16 cellular contexts compared by ENCODE assay signal in the genomic region with DNA sequence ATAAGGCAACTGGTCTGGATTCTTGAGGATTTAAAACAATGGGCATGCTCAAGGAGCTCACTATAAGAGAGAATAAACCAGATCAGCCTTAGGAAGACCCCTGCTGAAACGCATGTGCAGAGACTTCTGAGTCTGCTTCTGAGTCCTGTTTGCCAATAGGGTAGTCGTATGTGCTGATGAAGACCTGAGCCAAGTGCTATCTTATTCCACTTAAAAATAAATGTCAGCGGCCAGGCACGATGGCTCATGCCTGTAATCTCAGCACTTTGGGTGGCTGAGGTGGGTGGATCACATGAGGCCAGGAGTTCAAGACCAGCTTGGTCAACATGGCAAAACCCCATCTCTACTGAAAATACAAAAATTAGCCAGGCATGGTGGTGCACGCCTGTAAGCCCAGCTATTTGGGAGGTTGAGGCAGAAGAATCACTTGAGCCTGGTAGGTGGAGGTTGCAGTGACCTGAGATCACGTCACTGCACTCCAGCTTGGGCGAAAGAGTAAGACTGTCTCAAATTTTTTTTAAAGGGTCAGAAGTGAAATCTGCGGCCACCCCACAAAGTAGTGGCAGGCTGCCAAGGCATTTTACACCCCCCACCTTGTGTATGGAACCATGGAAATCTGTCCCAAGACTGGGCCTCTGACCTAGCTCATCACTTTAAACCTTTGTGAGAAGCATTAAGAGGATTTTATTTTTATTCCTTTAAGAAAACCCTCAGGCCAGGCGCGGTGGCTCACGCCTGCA. TPM values are rescaled to one million over a fixed set of nuclear protein-coding genes. Genes with fewer than 3 reads are reported as not detected.
DNase-seq lines count a peak whose midpoint lies in the region; ATAC-seq and TF ChIP-seq lines count a peak whose summit lies in the region.
"Had no signal": no experiment of that assay in that cellular context is flagged by ENCODE, and none has a peak within 500 bp of the region (broad histone marks: within the 10 kb centered on the region; RNA-seq: fewer than 3 reads in every experiment).

No MANE protein-coding gene starts in this region.

- peak overlapping the region; percentile 43 for H3K27ac Mint-ChIP-seq in T-helper 2 cell treated with Interferon-gamma antibody and Interleukin-4, amounts not matched to agents 5 μg/mL and 100 μg/mL, for 36 hours
- H3K27ac Mint-ChIP-seq in activated naive CD8-positive, alpha-beta T cell treated with anti-CD3 and anti-CD28 coated beads for 36 hours: peak overlapping the region; percentile 92
- H3K27ac Mint-ChIP-seq: CD8-positive, alpha-beta T cell had no signal

- no peaks in the 10 kb centered on the region for H3K4me1 ChIP-seq in psoas muscle

- TF ChIP-seq CTCF in psoas muscle (IDR thresholded peaks at IDR 0.05): no peak
- no peak for TF ChIP-seq CTCF in foreskin fibroblast (IDR thresholded peaks at IDR 0.05; ENCODE audit: low read depth, low read length)

- peaks cover 75% of the 10 kb centered on the region for H3K36me3 Mint-ChIP-seq in T-helper 2 cell treated with Interferon-gamma antibody and Interleukin-4, amounts not matched to agents 5 μg/mL and 100 μg/mL, for 36 hours (ENCODE audit: low read depth)
- peaks cover 70% of the 10 kb centered on the region for H3K36me3 Mint-ChIP-seq in activated naive CD8-positive, alpha-beta T cell treated with anti-CD3 and anti-CD28 coated beads for 36 hours

- no peak overlapping the region for H3K4me3 Mint-ChIP-seq in T-helper 2 cell treated with Interferon-gamma antibody and Interleukin-4, amounts not matched to agents 5 μg/mL and 100 μg/mL, for 36 hours
- H3K4me3 Mint-ChIP-seq in activated naive CD8-positive, alpha-beta T cell treated with anti-CD3 and anti-CD28 coated beads for 36 hours: peak overlapping the region; percentile 10
- H3K4me3 Mint-ChIP-seq: CD8-positive, alpha-beta T cell had no signal

- ATAC-seq in Right ventricle myocardium superior (ENCODE audit: poor library complexity): peak; percentile 33
- no peak for ATAC-seq in Right ventricle myocardium inferior
- ATAC-seq in psoas muscle: peak in 3 of 4 donors; percentile 28 to 68 (median 31)
- no peak for ATAC-seq in GM21447 (IDR thresholded peaks at IDR 0.05; ENCODE audit: unreplicated experiment)
- ATAC-seq: CD8-positive, alpha-beta T cell had no signal

- H3K9me3 Mint-ChIP-seq in T-helper 2 cell treated with Interferon-gamma antibody and Interleukin-4, amounts not matched to agents 5 μg/mL and 100 μg/mL, for 36 hours: no peaks in the 10 kb centered on the region
- peaks cover 2% of the 10 kb centered on the region for H3K9me3 Mint-ChIP-seq in activated naive CD8-positive, alpha-beta T cell treated with anti-CD3 and anti-CD28 coated beads for 36 hours
- H3K9me3 Mint-ChIP-seq: CD8-positive, alpha-beta T cell had no signal

- peaks cover 31% of the 10 kb centered on the region for H3K4me1 Mint-ChIP-seq in T-helper 2 cell treated with Interferon-gamma antibody and Interleukin-4, amounts not matched to agents 5 μg/mL and 100 μg/mL, for 36 hours (ENCODE audit: low read depth)
- peaks cover 42% of the 10 kb centered on the region for H3K4me1 Mint-ChIP-seq in activated naive CD8-positive, alpha-beta T cell treated with anti-CD3 and anti-CD28 coated beads for 36 hours

- intact Hi-C loops in Right ventricle myocardium superior (cut with DNase I): no loop called here
- intact Hi-C loops in Right ventricle myocardium inferior (cut with DNase I): no loop called here
- intact Hi-C loops in psoas muscle (cut with DNase I): loop anchor here in 1 of 2 donors (10.0 kb wide), 1 partner anchor 162 kb away; no protein-coding TSS in a partner anchor

- WGBS in psoas muscle, 3 donors: 71 to 76% (median 75%) methylated on average over 11 of the region's 11 CpGs

- no peaks in the 10 kb centered on the region for H3K27me3 Mint-ChIP-seq in T-helper 2 cell treated with Interferon-gamma antibody and Interleukin-4, amounts not matched to agents 5 μg/mL and 100 μg/mL, for 36 hours (ENCODE audit: low read depth)
- H3K27me3 Mint-ChIP-seq in activated naive CD8-positive, alpha-beta T cell treated with anti-CD3 and anti-CD28 coated beads for 36 hours: no peaks in the 10 kb centered on the region

- no peaks in the 10 kb centered on the region for H3K9me3 ChIP-seq in psoas muscle

- H3K27me3 ChIP-seq in psoas muscle (ENCODE audit: insufficient read depth in 3 of 3, low read length in 2 of 3): no peaks in the 10 kb centered on the region

- H3K36me3 ChIP-seq in psoas muscle (ENCODE audit: insufficient read depth in 1 of 2, low read depth in 1 of 2): peaks cover 13 to 100% of the 10 kb centered on the region in 2 donors

- H3K4me3 ChIP-seq in psoas muscle (no peak overlapping the region), foreskin fibroblast (ENCODE audit: low read depth in 1 of 2, low read length in 2 of 2) (no peak overlapping the region)
- H3K4me3 ChIP-seq: PC-9 had no signal

- DNase-seq in T-helper 2 cell treated with Interferon-gamma antibody and Interleukin-4, amounts not matched to agents 5 μg/mL and 100 μg/mL, for 36 hours (ENCODE audit: low spot score): no peak
- DNase-seq in T-helper 2 cell (no peak), Right ventricle myocardium superior (no peak), Right ventricle myocardium inferior (ENCODE audit: missing footprints) (no peak), psoas muscle (no peak), foreskin fibroblast (no peak)
- DNase-seq in activated naive CD8-positive, alpha-beta T cell treated with anti-CD3 and anti-CD28 coated beads for 36 hours: no peak
- DNase-seq: CD8-positive, alpha-beta T cell; DMS79 treated with DMSO at 0.1 percent for 48 hours; MM.1S; NCI-H1105 treated with DMSO at 0.1 percent for 48 hours; NCI-H187; NCI-H69; PC-9 had no signal

- no peak overlapping the region for H3K27ac ChIP-seq in psoas muscle
- H3K27ac ChIP-seq: 22Rv1, PC-9 had no signal

RNA-seq across cellular contexts. Expression of gene RFC5, which starts 20.3 kb away (rescaled TPM):
- 3.5 TPM for total RNA-seq in Right ventricle myocardium superior
- total RNA-seq in Right ventricle myocardium inferior: 4.4 TPM
- 10 to 100 TPM; 71.7 to 72.5 TPM for total RNA-seq in activated naive CD8-positive, alpha-beta T cell treated with anti-CD3 and anti-CD28 coated beads for 36 hours
- total RNA-seq in psoas muscle: 1 to 10 TPM; 2.2 to 4.6 (median 3.2) TPM
- polyA plus RNA-seq in psoas muscle: 1 to 10 TPM; 3.4 to 8.5 (median 5.1) TPM

RNA-seq across cellular contexts. Expression of gene WSB2, which starts 24.1 kb away (rescaled TPM):
- total RNA-seq in Right ventricle myocardium superior: 98.1 TPM
- total RNA-seq in Right ventricle myocardium inferior: 97.3 TPM
- total RNA-seq in activated naive CD8-positive, alpha-beta T cell treated with anti-CD3 and anti-CD28 coated beads for 36 hours: 10 to 100 TPM; 37.7 to 41.6 TPM
- 10 to 100 TPM; 74.4 to 96.4 (median 83.4) TPM for total RNA-seq in psoas muscle
- polyA plus RNA-seq in psoas muscle: 100 to 1,000 TPM in 2 of 3 donors, 10 to 100 TPM in 1; 63.8 to 113 (median 110) TPM

Comparison
In these comparisons a context has a peak if more than half of its experiments do, and no peak if none do; other contexts are left out.
1. ATAC-seq: peak in Right ventricle myocardium superior (single experiment) and psoas muscle (3 of 4); none in Right ventricle myocardium inferior (single experiment) and GM21447 (single experiment).
2. RNA of gene RFC5, which starts 20.3 kb away (total RNA-seq): 71.7 to 72.5 TPM in activated naive CD8-positive, alpha-beta T cell treated with anti-CD3 and anti-CD28 coated beads for 36 hours; 4.4 TPM in Right ventricle myocardium inferior (single experiment), 2.2 to 4.6 TPM in psoas muscle and 3.5 TPM in Right ventricle myocardium superior (single experiment); every median in the first group is over 10 times any median in the second.